8 cellular contexts compared by ENCODE assay signal in the genomic region with DNA sequence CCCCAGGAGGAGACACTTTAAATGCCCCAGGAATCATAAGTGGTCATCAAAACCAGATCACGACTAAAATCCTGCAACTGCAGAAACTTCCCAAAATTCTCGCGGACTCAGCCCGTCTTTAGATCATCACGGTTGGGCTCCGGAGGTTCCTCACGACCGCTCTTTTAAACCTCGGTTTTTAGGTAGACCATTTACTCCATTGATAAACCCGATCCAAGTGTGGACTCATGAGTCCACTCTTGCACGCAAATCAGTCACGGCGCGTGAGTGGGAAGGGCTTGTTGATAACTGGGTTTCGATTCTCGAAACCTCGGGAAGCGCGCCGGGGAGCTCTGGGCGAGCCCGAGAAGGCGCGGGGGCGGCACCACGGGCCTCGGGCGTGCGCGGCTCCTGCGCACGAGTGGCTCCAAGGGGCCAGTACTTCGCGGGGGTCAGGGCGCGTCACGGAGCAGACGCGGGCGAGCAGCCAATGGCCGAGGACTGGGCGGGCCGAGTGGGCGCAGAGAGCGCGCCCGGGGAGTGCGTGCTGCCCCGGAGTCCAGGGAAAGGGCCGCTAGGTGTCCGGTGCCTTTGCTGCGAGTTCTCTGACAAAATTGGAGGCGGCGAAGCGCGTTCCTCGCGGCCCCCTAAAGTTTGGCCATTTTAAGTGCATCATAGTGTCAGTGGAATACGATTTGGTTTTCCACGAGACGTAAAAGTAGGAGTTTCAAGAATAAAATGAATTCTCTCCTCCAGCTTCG. TPM values are rescaled to one million over a fixed set of nuclear protein-coding genes. Genes with fewer than 3 reads are reported as not detected.
DNase-seq lines count a peak whose midpoint lies in the region; ATAC-seq and TF ChIP-seq lines count a peak whose summit lies in the region.

No MANE protein-coding gene starts in this region.

- peaks cover 0 to 22% of the 10 kb centered on the region in 2 donors for H3K27me3 ChIP-seq in left lung

- H3K4me3 Mint-ChIP-seq in dendritic cell treated with granulocyte-macrophage colony-stimulating factor and Interleukin-4, amounts not matched to agents 40 ng/mL and 50 ng/mL, for 4 days: peak overlapping the region; percentile 87

- no peaks in the 10 kb centered on the region for H3K36me3 ChIP-seq in left lung

- peak; percentile 35 for ATAC-seq in GM18858 (IDR thresholded peaks at IDR 0.05; ENCODE audit: unreplicated experiment)
- peak; percentile 31 for ATAC-seq in HG03064 (IDR thresholded peaks at IDR 0.05; ENCODE audit: low read depth, unreplicated experiment)
- ATAC-seq in left lung: peak; percentile 82

- peaks cover 47% of the 10 kb centered on the region for H3K4me1 Mint-ChIP-seq in dendritic cell treated with granulocyte-macrophage colony-stimulating factor and Interleukin-4, amounts not matched to agents 40 ng/mL and 50 ng/mL, for 4 days (ENCODE audit: low read depth)

- H3K36me3 Mint-ChIP-seq in dendritic cell treated with granulocyte-macrophage colony-stimulating factor and Interleukin-4, amounts not matched to agents 40 ng/mL and 50 ng/mL, for 4 days (ENCODE audit: low read depth): peaks cover 52% of the 10 kb centered on the region

- no peaks in the 10 kb centered on the region for H3K9me3 Mint-ChIP-seq in dendritic cell treated with granulocyte-macrophage colony-stimulating factor and Interleukin-4, amounts not matched to agents 40 ng/mL and 50 ng/mL, for 4 days

- H3K9me3 ChIP-seq in left lung: no peaks in the 10 kb centered on the region

- H3K27ac ChIP-seq in 22Rv1: peak overlapping the region; percentile 95
- peak overlapping the region; percentile 98 to 99 for H3K27ac ChIP-seq in left lung

- no peaks in the 10 kb centered on the region for H3K27me3 Mint-ChIP-seq in dendritic cell treated with granulocyte-macrophage colony-stimulating factor and Interleukin-4, amounts not matched to agents 40 ng/mL and 50 ng/mL, for 4 days

- DNase-seq in NCI-H524 (lab: John Stamatoyannopoulos, UW) (peak; percentile 64 to 84), left lung (peak; percentile 94 to 98)
- DNase-seq in activated CD4-positive, alpha-beta T cell treated with anti-CD3 and anti-CD28 coated beads, Interleukin-2, amount 50 U/mL, for 4 hours: peak; percentile 36 to 45
- peak; percentile 55 to 56 for DNase-seq in stimulated activated CD4-positive, alpha-beta T cell treated with anti-CD3 and anti-CD28 coated beads, Interleukin-2, amount 100 ng/mL, for 24 hours

- TF ChIP-seq CTCF in 22Rv1 (IDR thresholded peaks at IDR 0.05) (no peak), left lung (IDR thresholded peaks at IDR 0.05) (no peak)

- intact Hi-C loops in dendritic cell treated with granulocyte-macrophage colony-stimulating factor and Interleukin-4, amounts not matched to agents 40 ng/mL and 50 ng/mL, for 4 days (cut with micrococcal nuclease): loop anchor here (1.0 to 10.0 kb wide), 6 partner anchors 9 to 1648 kb away; a partner anchor contains a TSS
- intact Hi-C loops in left lung (cut with DNase I): no loop called here

- peak overlapping the region; percentile 98 for H3K27ac Mint-ChIP-seq in dendritic cell treated with granulocyte-macrophage colony-stimulating factor and Interleukin-4, amounts not matched to agents 40 ng/mL and 50 ng/mL, for 4 days

- peak overlapping the region; percentile 62 to 70 for H3K4me3 ChIP-seq in left lung

- peaks cover 3 to 44% of the 10 kb centered on the region in 2 donors for H3K4me1 ChIP-seq in left lung

RNA-seq across cellular contexts. Expression of a gene that starts 0.7 kb away (rescaled TPM):
- total RNA-seq in left lung: 10 to 100 TPM; 15.2 to 23.2 TPM

Comparison
In these comparisons a context has a peak if more than half of its experiments do, and no peak if none do; other contexts are left out.
1. Peak in every context shown above with its lines: DNase-seq, ATAC-seq, H3K4me3 ChIP-seq and H3K27ac ChIP-seq.
2. ATAC-seq: peak in every context shown above with its lines; median percentile 82 in left lung; 35 in GM18858; 31 in HG03064.
3. DNase-seq: peak in every context shown above with its lines; median percentile 96 in left lung; 74 in NCI-H524; 56 in stimulated activated CD4-positive, alpha-beta T cell treated with anti-CD3 and anti-CD28 coated beads, Interleukin-2, amount 100 ng/mL, for 24 hours; 40 in activated CD4-positive, alpha-beta T cell treated with anti-CD3 and anti-CD28 coated beads, Interleukin-2, amount 50 U/mL, for 4 hours.